ENCODE assay signal across 23 cellular contexts in genomic region chr4:17335371-17335770, GRCh38.
DNase-seq lines count a peak whose midpoint lies in the region; ATAC-seq and TF ChIP-seq lines count a peak whose summit lies in the region.
"Had no signal": no experiment of that assay in that cellular context is flagged by ENCODE, and none has a peak within 500 bp of the region (broad histone marks: within the 10 kb centered on the region; RNA-seq: fewer than 3 reads in every experiment).

No MANE protein-coding gene starts in this region.

- POLR2A ChIA-PET in naive thymus-derived CD4-positive, alpha-beta T cell (lab: Charles Lee): no interaction called here

- H3K27me3 Mint-ChIP-seq in activated T-cell treated with anti-CD3 and anti-CD28 coated beads, Interleukin-2, amount 50 U/mL, for 24 hours: no peaks in the 10 kb centered on the region
- H3K27me3 Mint-ChIP-seq in activated T-helper 2 cell treated with anti-CD3 and anti-CD28 coated beads, Interferon-gamma antibody, Interleukin-2, Interleukin-4, amounts not matched to agents 10 μg/mL and 5 μg/mL and 100 μg/mL, durations not matched to agents 14 hours and 24 hours and 36 hours (ENCODE audit: low read depth): peaks cover 2% of the 10 kb centered on the region
- H3K27me3 Mint-ChIP-seq in naive thymus-derived CD4-positive, alpha-beta T cell: peaks cover 0 to 12% (median 0%) of the 10 kb centered on the region in 5 donors

- CTCF ChIA-PET in naive thymus-derived CD4-positive, alpha-beta T cell (lab: Charles Lee): interaction anchor here (1.5 kb wide), 1 partner anchor 12 kb away, joined by 4 read pairs; no protein-coding TSS in a partner anchor

- DNase-seq in activated T-cell treated with anti-CD3 and anti-CD28 coated beads, Interleukin-2, amount 50 U/mL, for 24 hours: no peak
- DNase-seq in activated T-cell treated with anti-CD3 and anti-CD28 coated beads for 4 hours: no peak
- peak; percentile 32 for DNase-seq in GM12865 (ENCODE audit: low read depth)
- DNase-seq in activated T-helper 2 cell treated with anti-CD3 and anti-CD28 coated beads, Interferon-gamma antibody, Interleukin-2, Interleukin-4, amounts not matched to agents 10 μg/mL and 5 μg/mL and 100 μg/mL, durations not matched to agents 14 hours and 24 hours and 36 hours (ENCODE audit: low spot score): no peak
- peak in 1 of 9 donors; percentile 28 for DNase-seq in naive thymus-derived CD4-positive, alpha-beta T cell
- no peak for DNase-seq in NCI-H446 treated with DMSO at 0.1 percent for 48 hours (lab: John Stamatoyannopoulos, UW)
- no peak for DNase-seq in DMS79 treated with DMSO at 0.1 percent for 48 hours (lab: John Stamatoyannopoulos, UW)
- no peak for DNase-seq in transverse colon
- DNase-seq: activated CD8-positive, alpha-beta memory T cell treated with anti-CD3 and anti-CD28 coated beads, Interleukin-2, amount 50 U/mL, for 48 hours; DMS 273 treated with DMSO at 0.1 percent for 48 hours; effector CD8-positive, alpha-beta T cell; EL; hypothalamus; NCI-H1048; NCI-H1694; SIG-M5; SW 1271; T-helper 9 cell; tibial artery had no signal

- intact Hi-C loops in activated T-helper 2 cell treated with anti-CD3 and anti-CD28 coated beads, Interferon-gamma antibody, Interleukin-2, Interleukin-4, amounts not matched to agents 10 μg/mL and 5 μg/mL and 100 μg/mL, durations not matched to agents 14 hours and 24 hours and 36 hours (cut with micrococcal nuclease): loop anchor here (5.0 to 10.0 kb wide), 2 partner anchors 137 to 479 kb away; partner anchors contain the start of genes DCAF16 and NCAPG
- intact Hi-C loops in naive thymus-derived CD4-positive, alpha-beta T cell (cut with micrococcal nuclease): loop anchor here (5.0 to 10.0 kb wide), 6 partner anchors 242 to 1678 kb away; partner anchors contain the start of genes TAPT1 (in 2 of the 2), DCAF16 (in 1 of the 2), FBXL5 (in 1 of the 2) and LAP3 (in 1 of the 2)
- intact Hi-C loops in transverse colon (cut with DNase I; ENCODE audit: low total_unique reads): no loop called here

- H3K4me3 ChIP-seq in GM12865 (ENCODE audit: low read depth, low read length) (no peak overlapping the region), transverse colon (no peak overlapping the region)
- no peak overlapping the region for H3K4me3 ChIP-seq in naive thymus-derived CD4-positive, alpha-beta T cell (ENCODE audit: low read length)
- H3K4me3 ChIP-seq: coronary artery, lung, tibial artery had no signal

- no peaks in the 10 kb centered on the region for H3K27me3 ChIP-seq in naive thymus-derived CD4-positive, alpha-beta T cell (ENCODE audit: control insufficient read depth in 2 of 2, insufficient read depth in 2 of 2, low read length in 2 of 2)
- no peaks in the 10 kb centered on the region for H3K27me3 ChIP-seq in transverse colon
- H3K27me3 ChIP-seq: tibial artery had no signal

- no peak for TF ChIP-seq EP300 in transverse colon (IDR thresholded peaks at IDR 0.05; ENCODE audit: low read depth)

- no peak for TF ChIP-seq CTCF in GM12865 (IDR thresholded peaks at IDR 0.05; ENCODE audit: insufficient read depth, low read depth, low read length, missing control alignments)
- no peak for TF ChIP-seq CTCF in transverse colon (IDR thresholded peaks at IDR 0.05)

- no peak overlapping the region for H3K4me3 Mint-ChIP-seq in activated T-cell treated with anti-CD3 and anti-CD28 coated beads, Interleukin-2, amount 50 U/mL, for 24 hours
- H3K4me3 Mint-ChIP-seq in activated T-helper 2 cell treated with anti-CD3 and anti-CD28 coated beads, Interferon-gamma antibody, Interleukin-2, Interleukin-4, amounts not matched to agents 10 μg/mL and 5 μg/mL and 100 μg/mL, durations not matched to agents 14 hours and 24 hours and 36 hours (ENCODE audit: low read depth): no peak overlapping the region
- H3K4me3 Mint-ChIP-seq in naive thymus-derived CD4-positive, alpha-beta T cell: peak overlapping the region in 1 of 10 donors; percentile 4
- H3K4me3 Mint-ChIP-seq: natural killer cell treated with Interleukin-12 subunit alpha and Interleukin-12 subunit beta and Interleukin-15 and Interleukin-18, amount 100 ng/mL, for 72 hours had no signal

- H3K27ac ChIP-seq in naive thymus-derived CD4-positive, alpha-beta T cell (ENCODE audit: low read depth, low read length): no peak overlapping the region
- no peak overlapping the region for H3K27ac ChIP-seq in transverse colon
- H3K27ac ChIP-seq: coronary artery, epithelial cell of prostate, tibial artery had no signal

- no peak for ATAC-seq in naive thymus-derived CD4-positive, alpha-beta T cell
- ATAC-seq: natural killer cell treated with Interleukin-12 subunit alpha and Interleukin-12 subunit beta and Interleukin-15 and Interleukin-18, amount 100 ng/mL, for 72 hours had no signal

- peaks cover 60% of the 10 kb centered on the region for H3K4me1 Mint-ChIP-seq in activated T-cell treated with anti-CD3 and anti-CD28 coated beads, Interleukin-2, amount 50 U/mL, for 24 hours (ENCODE audit: low read depth)
- H3K4me1 Mint-ChIP-seq in activated T-helper 2 cell treated with anti-CD3 and anti-CD28 coated beads, Interferon-gamma antibody, Interleukin-2, Interleukin-4, amounts not matched to agents 10 μg/mL and 5 μg/mL and 100 μg/mL, durations not matched to agents 14 hours and 24 hours and 36 hours (ENCODE audit: low read depth): peaks cover 43% of the 10 kb centered on the region
- H3K4me1 Mint-ChIP-seq in naive thymus-derived CD4-positive, alpha-beta T cell: peaks cover 13 to 40% (median 26%) of the 10 kb centered on the region in 7 donors

- no peaks in the 10 kb centered on the region for H3K9me3 Mint-ChIP-seq in activated T-cell treated with anti-CD3 and anti-CD28 coated beads, Interleukin-2, amount 50 U/mL, for 24 hours
- no peaks in the 10 kb centered on the region for H3K9me3 Mint-ChIP-seq in activated T-helper 2 cell treated with anti-CD3 and anti-CD28 coated beads, Interferon-gamma antibody, Interleukin-2, Interleukin-4, amounts not matched to agents 10 μg/mL and 5 μg/mL and 100 μg/mL, durations not matched to agents 14 hours and 24 hours and 36 hours
- H3K9me3 Mint-ChIP-seq in naive thymus-derived CD4-positive, alpha-beta T cell: no peaks in the 10 kb centered on the region
- H3K9me3 Mint-ChIP-seq: natural killer cell treated with Interleukin-12 subunit alpha and Interleukin-12 subunit beta and Interleukin-15 and Interleukin-18, amount 100 ng/mL, for 72 hours had no signal

- TF ChIP-seq POLR2A in transverse colon (IDR thresholded peaks at IDR 0.05): no peak

- WGBS in transverse colon (ENCODE audit: low coverage in 1 of 2), 2 donors: 81 to 100% methylated on average over 3 of the region's 3 CpGs

- in situ Hi-C loops in transverse colon (cut with MboI; ENCODE audit: low pct_ligation_motif_present in 1 of 4, low pct_unique_long_range_greater_than_20kb in 1 of 4, low sequenced_read_pairs in 3 of 4): loop anchor here in 1 of 4 donors (25.0 kb wide), 1 partner anchor 1048 kb away; no protein-coding TSS in a partner anchor

- H3K36me3 ChIP-seq in naive thymus-derived CD4-positive, alpha-beta T cell (ENCODE audit: control insufficient read depth in 2 of 3, insufficient read depth in 3 of 3, low read length in 3 of 3): no peaks in the 10 kb centered on the region
- no peaks in the 10 kb centered on the region for H3K36me3 ChIP-seq in transverse colon
- H3K36me3 ChIP-seq: tibial artery had no signal

- H3K9me3 ChIP-seq in naive thymus-derived CD4-positive, alpha-beta T cell (ENCODE audit: control insufficient read depth in 2 of 3, low read length in 3 of 3): no peaks in the 10 kb centered on the region
- no peaks in the 10 kb centered on the region for H3K9me3 ChIP-seq in transverse colon
- H3K9me3 ChIP-seq: tibial artery had no signal

- peak overlapping the region; percentile 96 for H3K27ac Mint-ChIP-seq in activated T-cell treated with anti-CD3 and anti-CD28 coated beads, Interleukin-2, amount 50 U/mL, for 24 hours
- peak overlapping the region; percentile 39 for H3K27ac Mint-ChIP-seq in activated T-helper 2 cell treated with anti-CD3 and anti-CD28 coated beads, Interferon-gamma antibody, Interleukin-2, Interleukin-4, amounts not matched to agents 10 μg/mL and 5 μg/mL and 100 μg/mL, durations not matched to agents 14 hours and 24 hours and 36 hours
- peak overlapping the region in 6 of 9 donors; percentile 11 to 89 (median 54) for H3K27ac Mint-ChIP-seq in naive thymus-derived CD4-positive, alpha-beta T cell
- H3K27ac Mint-ChIP-seq: natural killer cell treated with Interleukin-12 subunit alpha and Interleukin-12 subunit beta and Interleukin-15 and Interleukin-18, amount 100 ng/mL, for 72 hours had no signal

- H3K36me3 Mint-ChIP-seq in activated T-cell treated with anti-CD3 and anti-CD28 coated beads, Interleukin-2, amount 50 U/mL, for 24 hours (ENCODE audit: low read depth): no peaks in the 10 kb centered on the region
- no peaks in the 10 kb centered on the region for H3K36me3 Mint-ChIP-seq in activated T-helper 2 cell treated with anti-CD3 and anti-CD28 coated beads, Interferon-gamma antibody, Interleukin-2, Interleukin-4, amounts not matched to agents 10 μg/mL and 5 μg/mL and 100 μg/mL, durations not matched to agents 14 hours and 24 hours and 36 hours (ENCODE audit: low read depth)
- H3K36me3 Mint-ChIP-seq in naive thymus-derived CD4-positive, alpha-beta T cell: peaks cover 0 to 3% (median 0%) of the 10 kb centered on the region in 5 donors
- H3K36me3 Mint-ChIP-seq: natural killer cell treated with Interleukin-12 subunit alpha and Interleukin-12 subunit beta and Interleukin-15 and Interleukin-18, amount 100 ng/mL, for 72 hours had no signal

- peaks cover 16 to 22% of the 10 kb centered on the region in 2 donors for H3K4me1 ChIP-seq in naive thymus-derived CD4-positive, alpha-beta T cell (ENCODE audit: control insufficient read depth in 2 of 2, insufficient read depth in 2 of 2, low read length in 2 of 2)
- no peaks in the 10 kb centered on the region for H3K4me1 ChIP-seq in transverse colon
- H3K4me1 ChIP-seq: tibial artery had no signal

Comparison
In these comparisons a context has a peak if more than half of its experiments do, and no peak if none do; other contexts are left out.
1. H3K27ac Mint-ChIP-seq: peak in every context shown above with its lines; median percentile 96 in activated T-cell treated with anti-CD3 and anti-CD28 coated beads, Interleukin-2, amount 50 U/mL, for 24 hours; 54 in naive thymus-derived CD4-positive, alpha-beta T cell; 39 in activated T-helper 2 cell treated with anti-CD3 and anti-CD28 coated beads, Interferon-gamma antibody, Interleukin-2, Interleukin-4, amounts not matched to agents 10 μg/mL and 5 μg/mL and 100 μg/mL, durations not matched to agents 14 hours and 24 hours and 36 hours.